ENCODE assay signal across 8 cellular contexts in genomic region chr19:51570962-51571575, GRCh38. TPM values are rescaled to one million over a fixed set of nuclear protein-coding genes. Genes with fewer than 3 reads are reported as not detected.
DNase-seq lines count a peak whose midpoint lies in the region; ATAC-seq and TF ChIP-seq lines count a peak whose summit lies in the region.

Gene ZNF175, plus strand, starts transcription at chr19:51571283. Its CDS starts 2,047 bp downstream, at chr19:51573330.

- no peaks in the 10 kb centered on the region for H3K9me3 ChIP-seq in ES-I3 (ENCODE audit: control insufficient read depth, insufficient read depth, low read length)
- no peaks in the 10 kb centered on the region for H3K9me3 ChIP-seq in cardiac muscle cell (ENCODE audit: low read depth)
- H3K9me3 ChIP-seq in ovary: no peaks in the 10 kb centered on the region
- H3K9me3 ChIP-seq in thyroid gland: no peaks in the 10 kb centered on the region

- peak within 1 kb of the TSS; percentile 90 for H3K4me3 Mint-ChIP-seq in activated naive CD8-positive, alpha-beta T cell treated with anti-CD3 and anti-CD28 coated beads, Interleukin-2, amount 50 U/mL, for 24 hours

- peak within 1 kb of the TSS; percentile 79 for H3K9ac ChIP-seq in ES-I3 (ENCODE audit: low read depth, low read length)

- H3K4me1 ChIP-seq in ES-I3 (ENCODE audit: insufficient read depth, low read length) (no peaks in the 10 kb centered on the region; the same call in 1 of the 2 replicates), cardiac muscle cell (ENCODE audit: low read depth) (no peaks in the 10 kb centered on the region), ovary (ENCODE audit: insufficient read depth) (peaks cover 5% of the 10 kb centered on the region), thyroid gland (peaks cover 10 to 17% of the 10 kb centered on the region in 2 donors)

- H3K4me3 ChIP-seq in cardiac muscle cell: peak within 1 kb of the TSS; percentile 69
- peak within 1 kb of the TSS; percentile 64 for H3K4me3 ChIP-seq in ovary
- peak within 1 kb of the TSS; percentile 15 to 61 (median 33) for H3K4me3 ChIP-seq in thyroid gland (replicated peaks in 1 of 3)

- H3K36me3 ChIP-seq in ES-I3 (ENCODE audit: insufficient read depth, low read length): peaks cover 3% of the 10 kb centered on the region; the same call in 1 of the 2 replicates
- H3K36me3 ChIP-seq in cardiac muscle cell: peaks cover 12% of the 10 kb centered on the region
- no peaks in the 10 kb centered on the region for H3K36me3 ChIP-seq in ovary
- H3K36me3 ChIP-seq in thyroid gland: peaks cover 5 to 6% of the 10 kb centered on the region in 2 donors

- H3K4me1 Mint-ChIP-seq in activated naive CD8-positive, alpha-beta T cell treated with anti-CD3 and anti-CD28 coated beads, Interleukin-2, amount 50 U/mL, for 24 hours: peaks cover 33% of the 10 kb centered on the region

- peaks cover 11% of the 10 kb centered on the region for H3K27me3 ChIP-seq in cardiac muscle cell
- H3K27me3 ChIP-seq in ovary: no peaks in the 10 kb centered on the region
- H3K27me3 ChIP-seq in thyroid gland: no peaks in the 10 kb centered on the region

- DNase-seq in HCEC 1CT (peak; percentile 93), MV-4-11 (lab: John Stamatoyannopoulos, UW) (peak; percentile 99), SW 1271 (lab: John Stamatoyannopoulos, UW) (peak; percentile 46 to 78), cardiac muscle cell (ENCODE audit: low read depth in 1 of 2, low spot score in 1 of 2) (peak; percentile 97 to 98), ovary (peak; percentile 93 to 98 (median 95)), thyroid gland (peak; percentile 94 to 96)
- DNase-seq in activated naive CD8-positive, alpha-beta T cell treated with anti-CD3 and anti-CD28 coated beads, Interleukin-2, amount 50 U/mL, for 24 hours: peak; percentile 90

- peaks cover 8% of the 10 kb centered on the region for H3K27me3 Mint-ChIP-seq in activated naive CD8-positive, alpha-beta T cell treated with anti-CD3 and anti-CD28 coated beads, Interleukin-2, amount 50 U/mL, for 24 hours

- H3K9me3 Mint-ChIP-seq in activated naive CD8-positive, alpha-beta T cell treated with anti-CD3 and anti-CD28 coated beads, Interleukin-2, amount 50 U/mL, for 24 hours: no peaks in the 10 kb centered on the region

- TF ChIP-seq CTCF in cardiac muscle cell (IDR thresholded peaks at IDR 0.05; ENCODE audit: low read depth, low read length) (no peak), ovary (IDR thresholded peaks at IDR 0.05) (no peak), thyroid gland (IDR thresholded peaks at IDR 0.05) (no peak)

- intact Hi-C loops in ovary (cut with DNase I): no loop called here
- intact Hi-C loops in thyroid gland (cut with DNase I): no loop called here

- H3K27ac Mint-ChIP-seq in activated naive CD8-positive, alpha-beta T cell treated with anti-CD3 and anti-CD28 coated beads, Interleukin-2, amount 50 U/mL, for 24 hours: peak within 1 kb of the TSS; percentile 90

- peak; percentile 89 for ATAC-seq in activated naive CD8-positive, alpha-beta T cell treated with anti-CD3 and anti-CD28 coated beads, Interleukin-2, amount 50 U/mL, for 24 hours

- H3K27ac ChIP-seq in cardiac muscle cell: no peak within 1 kb of the TSS
- H3K27ac ChIP-seq in ovary: no peak within 1 kb of the TSS
- no peak within 1 kb of the TSS for H3K27ac ChIP-seq in thyroid gland

- peaks cover 33% of the 10 kb centered on the region for H3K36me3 Mint-ChIP-seq in activated naive CD8-positive, alpha-beta T cell treated with anti-CD3 and anti-CD28 coated beads, Interleukin-2, amount 50 U/mL, for 24 hours (ENCODE audit: low read depth)

- TF ChIP-seq POLR2A in ovary (IDR thresholded peaks at IDR 0.05): no peak
- TF ChIP-seq POLR2A in thyroid gland (IDR thresholded peaks at IDR 0.05): no peak

- TF ChIP-seq EP300 in ovary (IDR thresholded peaks at IDR 0.05): no peak

- 0 to 1% (median 0%) methylated on average over 30 of the region's 30 CpGs for WGBS in ovary, 3 donors
- WGBS in thyroid gland, 2 donors: 1 to 2% methylated on average over 30 of the region's 30 CpGs

RNA-seq across cellular contexts. Expression of gene ZNF175, which starts in this region (rescaled TPM):
- total RNA-seq in cardiac muscle cell (4.4 and 7.0 TPM in 2 replicates), ovary (10 to 100 TPM in 5 of 7 donors, 1 to 10 TPM in 2; 4.3 to 17.3 (median 13.1) TPM), thyroid gland (10 to 100 TPM in 1 of 4 donors, 1 to 10 TPM in 3; 9.0 to 12.9 (median 9.4) TPM)
- polyA plus RNA-seq in cardiac muscle cell (2.3 and 3.6 TPM in 2 replicates), ovary (10 to 100 TPM in 1 of 2 donors, 1 to 10 TPM in 1; 5.4 to 12.3 TPM)
